In the genomic region with DNA sequence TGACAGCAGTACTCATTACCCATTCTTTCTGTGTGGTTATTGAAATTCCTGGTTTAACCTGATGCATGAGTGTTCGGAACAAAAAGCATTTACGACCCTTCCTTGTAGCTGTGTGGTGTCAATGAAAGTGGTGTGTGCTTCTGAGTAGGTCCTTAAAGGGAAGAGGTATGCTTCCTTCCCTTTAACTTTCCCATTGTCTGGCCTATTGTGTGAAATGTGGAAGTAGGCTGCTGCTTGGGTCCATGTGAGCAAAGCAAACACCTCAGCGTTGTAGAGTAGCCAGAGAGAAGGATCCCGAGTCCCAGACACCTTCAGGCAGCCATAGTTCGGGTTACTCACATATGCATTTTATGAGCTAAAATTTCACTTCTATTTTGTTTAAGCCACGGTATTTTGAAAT, we compare ENCODE assay signal across 1 cellular context.
TF ChIP-seq lines count a peak whose summit lies in the region.

No MANE protein-coding gene starts in this region.

TF ChIP-seq in H1, 55 proteins besides CTCF, POLR2A, EP300 and RAD21 (continued from another document):
- TF ChIP-seq GTF2F1 (IDR thresholded peaks at IDR 0.05; ENCODE audit: borderline replicate concordance, low read depth, low read length) = no peak
- no peak for TF ChIP-seq TAF1 (IDR thresholded peaks at IDR 0.05; ENCODE audit: low read depth, low read length)
- no peak for TF ChIP-seq SP2 (IDR thresholded peaks at IDR 0.05; ENCODE audit: low read length)
- TF ChIP-seq BCL11A (IDR thresholded peaks at IDR 0.05; ENCODE audit: low read depth in 2 of 2, low read length in 2 of 2) = no peak
- no peak for TF ChIP-seq JUN (IDR thresholded peaks at IDR 0.05; ENCODE audit: low read depth, low read length)
- TF ChIP-seq FOSL1 (IDR thresholded peaks at IDR 0.05; ENCODE audit: insufficient read depth, low read depth, low read length) = no peak
- no peak for TF ChIP-seq TCF12 (IDR thresholded peaks at IDR 0.05; ENCODE audit: low read depth, low read length)
- no peak for TF ChIP-seq JUND (IDR thresholded peaks at IDR 0.05; ENCODE audit: low read length)
- TF ChIP-seq SIN3A (conservative IDR thresholded peaks at IDR 0.05 in 1 of 2, IDR thresholded peaks at IDR 0.05 in 1 of 2; ENCODE audit: low read depth in 1 of 2, low read length in 2 of 2) = no peak
